Comparison of ENCODE assay signal across 9 cellular contexts in genomic region chr11:65446446-65447277, GRCh38. TPM values are rescaled to one million over a fixed set of nuclear protein-coding genes. Genes with fewer than 3 reads are reported as not detected.
A peak's percentile ranks its signal among the peaks of the same experiment; 100 is the strongest.
DNase-seq lines count a peak whose midpoint lies in the region; ATAC-seq and TF ChIP-seq lines count a peak whose summit lies in the region.
"Had no signal": no experiment of that assay in that cellular context is flagged by ENCODE, and none has a peak within 500 bp of the region (broad histone marks: within the 10 kb centered on the region; RNA-seq: fewer than 3 reads in every experiment).

No MANE protein-coding gene starts in this region.

- no peak overlapping the region for H3K4me3 ChIP-seq in heart left ventricle
- no peak overlapping the region for H3K4me3 ChIP-seq in skeletal muscle tissue (ENCODE audit: low read length in 3 of 3)
- H3K4me3 ChIP-seq in H7 (ENCODE audit: insufficient read depth, low read depth, low read length) = no peak overlapping the region

- no peak for DNase-seq in activated CD8-positive, alpha-beta memory T cell treated with anti-CD3 and anti-CD28 coated beads, Interleukin-2, amount 10 ng/mL, durations not matched to agents 7 days and 5 days
- DNase-seq in heart left ventricle = peak in 2 of 5 donors; percentile 63 to 78
- DNase-seq in H7 = no peak
- no peak for DNase-seq in AG08395 (ENCODE audit: low spot score)
- no peak for DNase-seq in GOT3 (lab: John Stamatoyannopoulos, UW)
- DNase-seq: NCI-H748 treated with DMSO at 0.1 percent for 48 hours had no signal

- H3K36me3 Mint-ChIP-seq in activated CD8-positive, alpha-beta memory T cell treated with anti-CD3 and anti-CD28 coated beads, Interleukin-2, amount 10 ng/mL, durations not matched to agents 7 days and 5 days = peaks cover 10% of the 10 kb centered on the region

- H3K27ac ChIP-seq in heart left ventricle = peak overlapping the region in 11 of 12 donors; percentile 18 to 80 (median 62)
- H3K27ac ChIP-seq in skeletal muscle tissue (ENCODE audit: low read depth, low read length) = peak overlapping the region; percentile 56

- peaks cover 10 to 55% (median 47%) of the 10 kb centered on the region in 9 donors for H3K36me3 ChIP-seq in heart left ventricle
- H3K36me3 ChIP-seq in skeletal muscle tissue (ENCODE audit: control insufficient read depth in 3 of 3, insufficient read depth in 3 of 3, low read length in 3 of 3) = peaks cover 28 to 39% (median 31%) of the 10 kb centered on the region in 3 donors
- H3K36me3 ChIP-seq in H7 (replicated peaks; ENCODE audit: control insufficient read depth, insufficient read depth, low read length) = peaks cover 4% of the 10 kb centered on the region

- peaks cover 1% of the 10 kb centered on the region for H3K9me3 Mint-ChIP-seq in activated CD8-positive, alpha-beta memory T cell treated with anti-CD3 and anti-CD28 coated beads, Interleukin-2, amount 10 ng/mL, durations not matched to agents 7 days and 5 days (ENCODE audit: low read depth)

- H3K4me1 ChIP-seq in heart left ventricle (peaks cover 0 to 44% (median 25%) of the 10 kb centered on the region in 12 donors), skeletal muscle tissue (ENCODE audit: control insufficient read depth in 3 of 3, insufficient read depth in 3 of 3, low read length in 3 of 3) (peaks cover 22 to 37% (median 29%) of the 10 kb centered on the region in 3 donors)

- H3K4me1 Mint-ChIP-seq in activated CD8-positive, alpha-beta memory T cell treated with anti-CD3 and anti-CD28 coated beads, Interleukin-2, amount 10 ng/mL, durations not matched to agents 7 days and 5 days = peaks cover 19% of the 10 kb centered on the region

- TF ChIP-seq CTCF in heart left ventricle (IDR thresholded peaks at IDR 0.05) = no peak

- TF ChIP-seq POLR2A in GM18526 (IDR thresholded peaks at IDR 0.05; ENCODE audit: extremely low read depth, insufficient read length) (peak; percentile 41), heart left ventricle (IDR thresholded peaks at IDR 0.05) (no peak)

- no peaks in the 10 kb centered on the region for H3K27me3 Mint-ChIP-seq in activated CD8-positive, alpha-beta memory T cell treated with anti-CD3 and anti-CD28 coated beads, Interleukin-2, amount 10 ng/mL, durations not matched to agents 7 days and 5 days

- no peak overlapping the region for H3K4me3 Mint-ChIP-seq in activated CD8-positive, alpha-beta memory T cell treated with anti-CD3 and anti-CD28 coated beads, Interleukin-2, amount 10 ng/mL, durations not matched to agents 7 days and 5 days

- peak; percentile 5 for ATAC-seq in activated CD8-positive, alpha-beta memory T cell treated with anti-CD3 and anti-CD28 coated beads, Interleukin-2, amount 10 ng/mL, durations not matched to agents 7 days and 5 days
- ATAC-seq in heart left ventricle (peak; percentile 5 to 14 (median 7)), GM21717 (IDR thresholded peaks at IDR 0.05; ENCODE audit: unreplicated experiment) (no peak)

- peak overlapping the region; percentile 59 for H3K27ac Mint-ChIP-seq in activated CD8-positive, alpha-beta memory T cell treated with anti-CD3 and anti-CD28 coated beads, Interleukin-2, amount 10 ng/mL, durations not matched to agents 7 days and 5 days

- CTCF ChIA-PET in activated CD8-positive, alpha-beta memory T cell treated with anti-CD3 and anti-CD28 coated beads, Interleukin-2, amount 10 ng/mL, durations not matched to agents 7 days and 5 days (lab: Charles Lee) = interaction anchor here (1.3 to 1.5 kb wide), 2 partner anchors 25 to 30 kb away, joined by 4 read pairs; no protein-coding TSS in a partner anchor

- intact Hi-C loops in heart left ventricle (cut with DNase I) = no loop called here

- H3K9ac ChIP-seq in skeletal muscle tissue (ENCODE audit: low read depth in 1 of 3, low read length in 3 of 3) = no peak overlapping the region

- WGBS in heart left ventricle, 4 donors = 50 to 68% (median 59%) methylated on average over 7 to 11 of the region's 11 CpGs

- H3K9me3 ChIP-seq in heart left ventricle (no peaks in the 10 kb centered on the region), skeletal muscle tissue (ENCODE audit: control insufficient read depth in 3 of 3, low read length in 3 of 3) (no peaks in the 10 kb centered on the region)

- H3K27me3 ChIP-seq in heart left ventricle (no peaks in the 10 kb centered on the region), skeletal muscle tissue (ENCODE audit: control insufficient read depth in 3 of 3, insufficient read depth in 3 of 3, low read length in 3 of 3) (no peaks in the 10 kb centered on the region), H7 (ENCODE audit: control insufficient read depth, insufficient read depth, low read length) (no peaks in the 10 kb centered on the region)

RNA-seq across cellular contexts. Expression of gene NEAT1, which starts 24.1 kb away (rescaled TPM):
- total RNA-seq in activated CD8-positive, alpha-beta memory T cell treated with anti-CD3 and anti-CD28 coated beads, Interleukin-2, amount 10 ng/mL, durations not matched to agents 7 days and 5 days = 100 to 1,000 TPM; 525 to 618 TPM
- total RNA-seq in heart left ventricle (100 to 1,000 TPM in 7 of 9 donors, 10 to 100 TPM in 2; 17.0 to 760 (median 507) TPM), skeletal muscle tissue (26.1 TPM)
- polyA plus RNA-seq in heart left ventricle = 100 to 1,000 TPM; 104 to 532 TPM
- total RNA-seq in H7 (2014; rRNA removed; shearing (Covaris generic)) = 6.4 and 10.6 TPM in 2 replicates

RNA-seq across cellular contexts. Expression of gene MALAT1, which starts 52.2 kb away (rescaled TPM):
- total RNA-seq in activated CD8-positive, alpha-beta memory T cell treated with anti-CD3 and anti-CD28 coated beads, Interleukin-2, amount 10 ng/mL, durations not matched to agents 7 days and 5 days = 1,000 to 10,000 TPM; 4,026 to 5,234 TPM
- total RNA-seq in heart left ventricle (1,000 to 10,000 TPM; 1,047 to 9,662 (median 6,606) TPM), skeletal muscle tissue (7,794 TPM)
- polyA plus RNA-seq in heart left ventricle = 1,000 to 10,000 TPM; 1,168 to 4,497 TPM
- total RNA-seq in H7 (2014; rRNA removed; shearing (Covaris generic)) = 456 and 1,088 TPM in 2 replicates
